Comparison of ENCODE assay signal across 13 cellular contexts in the genomic region with DNA sequence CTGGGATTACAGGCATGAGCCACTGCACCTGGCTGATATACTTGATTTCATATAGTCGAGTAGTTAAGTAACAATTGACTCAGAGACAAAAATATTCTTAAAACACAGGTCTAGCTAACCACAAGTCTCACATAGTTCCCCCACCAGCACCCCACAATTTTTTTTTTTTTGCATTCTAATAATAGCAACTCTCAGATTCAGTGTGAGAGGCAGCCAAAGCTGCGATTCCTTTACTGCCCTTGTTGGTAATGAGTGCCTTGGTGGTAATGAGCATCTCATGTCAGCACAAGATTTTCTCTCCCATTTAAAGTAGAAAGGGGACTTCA.
A peak's percentile ranks its signal among the peaks of the same experiment; 100 is the strongest.
DNase-seq lines count a peak whose midpoint lies in the region; ATAC-seq lines count a peak whose summit lies in the region.
"Had no signal": no experiment of that assay in that cellular context is flagged by ENCODE, and none has a peak within 500 bp of the region (broad histone marks: within the 10 kb centered on the region; RNA-seq: fewer than 3 reads in every experiment).

No MANE protein-coding gene starts in this region.

- ATAC-seq in activated CD8-positive, alpha-beta memory T cell treated with anti-CD3 and anti-CD28 coated beads, Interleukin-2, amount 10 ng/mL, durations not matched to agents 7 days and 5 days = peak; percentile 46
- ATAC-seq in HG02610 (IDR thresholded peaks at IDR 0.05; ENCODE audit: unreplicated experiment) (peak; percentile 75), HG03457 (IDR thresholded peaks at IDR 0.05; ENCODE audit: unreplicated experiment) (peak; percentile 88)
- peak; percentile 51 for ATAC-seq in stimulated activated effector memory CD8-positive, alpha-beta T cell treated with anti-CD3 and anti-CD28 coated beads, Interleukin-12 subunit alpha, Interleukin-12 subunit beta, amount 100 ng/mL, for 72 hours
- ATAC-seq in activated CD8-positive, alpha-beta T cell treated with anti-CD3 and anti-CD28 coated beads, Interleukin-2, amount 10 ng/mL, durations not matched to agents 7 days and 5 days = no peak
- ATAC-seq: upper lobe of right lung had no signal

- no peaks in the 10 kb centered on the region for H3K9me3 Mint-ChIP-seq in activated CD8-positive, alpha-beta memory T cell treated with anti-CD3 and anti-CD28 coated beads, Interleukin-2, amount 10 ng/mL, durations not matched to agents 7 days and 5 days (ENCODE audit: low read depth)
- H3K9me3 Mint-ChIP-seq in stimulated activated effector memory CD8-positive, alpha-beta T cell treated with anti-CD3 and anti-CD28 coated beads, Interleukin-12 subunit alpha, Interleukin-12 subunit beta, amount 100 ng/mL, for 72 hours = no peaks in the 10 kb centered on the region
- H3K9me3 Mint-ChIP-seq in activated CD8-positive, alpha-beta T cell treated with anti-CD3 and anti-CD28 coated beads, Interleukin-2, amount 10 ng/mL, durations not matched to agents 7 days and 5 days (ENCODE audit: insufficient read depth) = no peaks in the 10 kb centered on the region
- H3K9me3 Mint-ChIP-seq: natural killer cell treated with Interleukin-12 subunit alpha and Interleukin-12 subunit beta and Interleukin-15 and Interleukin-18, amount 100 ng/mL, for 72 hours had no signal

- H3K27me3 Mint-ChIP-seq in activated CD8-positive, alpha-beta memory T cell treated with anti-CD3 and anti-CD28 coated beads, Interleukin-2, amount 10 ng/mL, durations not matched to agents 7 days and 5 days = peaks cover 41% of the 10 kb centered on the region
- peaks cover 25% of the 10 kb centered on the region for H3K27me3 Mint-ChIP-seq in activated CD8-positive, alpha-beta T cell treated with anti-CD3 and anti-CD28 coated beads, Interleukin-2, amount 10 ng/mL, durations not matched to agents 7 days and 5 days (ENCODE audit: low read depth)

- no peak overlapping the region for H3K4me3 Mint-ChIP-seq in activated CD8-positive, alpha-beta memory T cell treated with anti-CD3 and anti-CD28 coated beads, Interleukin-2, amount 10 ng/mL, durations not matched to agents 7 days and 5 days
- H3K4me3 Mint-ChIP-seq in stimulated activated effector memory CD8-positive, alpha-beta T cell treated with anti-CD3 and anti-CD28 coated beads, Interleukin-12 subunit alpha, Interleukin-12 subunit beta, amount 100 ng/mL, for 72 hours = no peak overlapping the region
- no peak overlapping the region for H3K4me3 Mint-ChIP-seq in activated CD8-positive, alpha-beta T cell treated with anti-CD3 and anti-CD28 coated beads, Interleukin-2, amount 10 ng/mL, durations not matched to agents 7 days and 5 days
- H3K4me3 Mint-ChIP-seq: natural killer cell treated with Interleukin-12 subunit alpha and Interleukin-12 subunit beta and Interleukin-15 and Interleukin-18, amount 100 ng/mL, for 72 hours had no signal

- no peak overlapping the region for H3K27ac Mint-ChIP-seq in activated CD8-positive, alpha-beta memory T cell treated with anti-CD3 and anti-CD28 coated beads, Interleukin-2, amount 10 ng/mL, durations not matched to agents 7 days and 5 days
- H3K27ac Mint-ChIP-seq in stimulated activated effector memory CD8-positive, alpha-beta T cell treated with anti-CD3 and anti-CD28 coated beads, Interleukin-12 subunit alpha, Interleukin-12 subunit beta, amount 100 ng/mL, for 72 hours = no peak overlapping the region
- H3K27ac Mint-ChIP-seq in activated CD8-positive, alpha-beta T cell treated with anti-CD3 and anti-CD28 coated beads, Interleukin-2, amount 10 ng/mL, durations not matched to agents 7 days and 5 days = no peak overlapping the region
- H3K27ac Mint-ChIP-seq: natural killer cell treated with Interleukin-12 subunit alpha and Interleukin-12 subunit beta and Interleukin-15 and Interleukin-18, amount 100 ng/mL, for 72 hours had no signal

- CTCF ChIA-PET in activated CD8-positive, alpha-beta memory T cell treated with anti-CD3 and anti-CD28 coated beads, Interleukin-2, amount 10 ng/mL, durations not matched to agents 7 days and 5 days (lab: Charles Lee) = interaction anchor here (0.6 kb wide), 1 partner anchor 19 kb away, joined by 3 read pairs; no protein-coding TSS in a partner anchor
- CTCF ChIA-PET in activated CD8-positive, alpha-beta T cell treated with anti-CD3 and anti-CD28 coated beads, Interleukin-2, amount 10 ng/mL, durations not matched to agents 7 days and 5 days (lab: Charles Lee) = no interaction called here

- no peak for DNase-seq in activated CD8-positive, alpha-beta memory T cell treated with anti-CD3 and anti-CD28 coated beads, Interleukin-2, amount 10 ng/mL, durations not matched to agents 7 days and 5 days
- no peak for DNase-seq in activated CD8-positive, alpha-beta memory T cell treated with anti-CD3 and anti-CD28 coated beads for 24 hours
- no peak for DNase-seq in stimulated activated effector memory CD8-positive, alpha-beta T cell treated with anti-CD3 and anti-CD28 coated beads, Interleukin-12 subunit alpha, Interleukin-12 subunit beta, amount 100 ng/mL, for 72 hours (ENCODE audit: low spot score in 2 of 2)
- no peak for DNase-seq in KG1 (lab: John Stamatoyannopoulos, UW)
- no peak for DNase-seq in ureter (ENCODE audit: low spot score)
- no peak for DNase-seq in activated CD8-positive, alpha-beta T cell treated with anti-CD3 and anti-CD28 coated beads, Interleukin-2, amount 10 ng/mL, durations not matched to agents 7 days and 5 days
- DNase-seq: activated gamma-delta T cell treated with Interleukin-2 at 50 U/mL for 16 hours; dorsolateral prefrontal cortex; stimulated activated CD4-positive, alpha-beta T cell treated with anti-CD3 and anti-CD28 coated beads, Interleukin-4, amount 100 ng/mL, for 4 hours; upper lobe of right lung had no signal

- peaks cover 33% of the 10 kb centered on the region for H3K4me1 Mint-ChIP-seq in activated CD8-positive, alpha-beta memory T cell treated with anti-CD3 and anti-CD28 coated beads, Interleukin-2, amount 10 ng/mL, durations not matched to agents 7 days and 5 days
- peaks cover 14% of the 10 kb centered on the region for H3K4me1 Mint-ChIP-seq in stimulated activated effector memory CD8-positive, alpha-beta T cell treated with anti-CD3 and anti-CD28 coated beads, Interleukin-12 subunit alpha, Interleukin-12 subunit beta, amount 100 ng/mL, for 72 hours
- peaks cover 10% of the 10 kb centered on the region for H3K4me1 Mint-ChIP-seq in activated CD8-positive, alpha-beta T cell treated with anti-CD3 and anti-CD28 coated beads, Interleukin-2, amount 10 ng/mL, durations not matched to agents 7 days and 5 days (ENCODE audit: low read depth)

- no peaks in the 10 kb centered on the region for H3K36me3 Mint-ChIP-seq in activated CD8-positive, alpha-beta memory T cell treated with anti-CD3 and anti-CD28 coated beads, Interleukin-2, amount 10 ng/mL, durations not matched to agents 7 days and 5 days
- no peaks in the 10 kb centered on the region for H3K36me3 Mint-ChIP-seq in stimulated activated effector memory CD8-positive, alpha-beta T cell treated with anti-CD3 and anti-CD28 coated beads, Interleukin-12 subunit alpha, Interleukin-12 subunit beta, amount 100 ng/mL, for 72 hours
- no peaks in the 10 kb centered on the region for H3K36me3 Mint-ChIP-seq in activated CD8-positive, alpha-beta T cell treated with anti-CD3 and anti-CD28 coated beads, Interleukin-2, amount 10 ng/mL, durations not matched to agents 7 days and 5 days (ENCODE audit: low read depth)
- H3K36me3 Mint-ChIP-seq: natural killer cell treated with Interleukin-12 subunit alpha and Interleukin-12 subunit beta and Interleukin-15 and Interleukin-18, amount 100 ng/mL, for 72 hours had no signal

- POLR2A ChIA-PET in activated CD8-positive, alpha-beta T cell treated with anti-CD3 and anti-CD28 coated beads, Interleukin-2, amount 10 ng/mL, durations not matched to agents 7 days and 5 days (lab: Charles Lee) = no interaction called here
